Comparison of ENCODE assay signal across 8 cellular contexts in genomic region chr19:55452381-55453325, GRCh38. TPM values are rescaled to one million over a fixed set of nuclear protein-coding genes. Genes with fewer than 3 reads are reported as not detected.
DNase-seq lines count a peak whose midpoint lies in the region; ATAC-seq, FAIRE-seq and TF ChIP-seq lines count a peak whose summit lies in the region.

No MANE protein-coding gene starts in this region.

- H3T11ph ChIP-seq in H9 (ENCODE audit: low read length) = no peak overlapping the region

- no peak overlapping the region for H3K14ac ChIP-seq in H9 (ENCODE audit: insufficient read depth, low read length)

- CTCF ChIA-PET in A673 (lab: Charles Lee) = interaction anchor here (0.6 to 0.7 kb wide), 3 partner anchors 30 to 180 kb away, joined by 3 to 4 read pairs (median 3); no protein-coding TSS in a partner anchor

- POLR2A ChIA-PET in A673 (lab: Charles Lee; ENCODE audit: low non-redundant PET) = interaction anchor here (0.6 kb wide), 1 partner anchor 24 kb away, joined by 4 read pairs; no protein-coding TSS in a partner anchor
- POLR2A ChIA-PET in activated naive CD8-positive, alpha-beta T cell treated with anti-CD3 and anti-CD28 coated beads, Interleukin-2, amount 10 ng/mL, durations not matched to agents 7 days and 5 days (lab: Charles Lee) = no interaction called here

- peak overlapping the region; percentile 86 for H3K4me2 ChIP-seq in H9 (ENCODE audit: insufficient read depth, insufficient read length, low read length)

- no CpG with 5 or more reads among the region's 56 CpGs for WGBS in H9 (ENCODE audit: extremely low coverage, insufficient read length, low lambda C conversion rate)
- WGBS in heart left ventricle, 4 donors = 13 to 17% (median 15%) methylated on average over 52 to 56 of the region's 56 CpGs
- 27 to 31% methylated on average over 42 to 56 of the region's 56 CpGs for WGBS in pancreas, 2 donors

- no peak overlapping the region for H3K9ac ChIP-seq in H9 (ENCODE audit: extremely low read depth, insufficient read length, low read length)

- no peaks in the 10 kb centered on the region; a peak in 1 of 5 replicates for H3K9me3 Mint-ChIP-seq in H9
- H3K9me3 Mint-ChIP-seq in activated naive CD8-positive, alpha-beta T cell treated with anti-CD3 and anti-CD28 coated beads, Interleukin-2, amount 10 ng/mL, durations not matched to agents 7 days and 5 days = no peaks in the 10 kb centered on the region

- H3K18ac ChIP-seq in H9 (ENCODE audit: insufficient read length, low read depth, low read length) = no peak overlapping the region

- H2BK15ac ChIP-seq in H9 (ENCODE audit: low read depth, low read length) = no peak overlapping the region

- no peak overlapping the region for H3K27ac ChIP-seq in A673 (ENCODE audit: low read depth, low read length, poor library complexity, severe bottlenecking)
- H3K27ac ChIP-seq in H9 (ENCODE audit: insufficient read length, low read depth, low read length) = no peak overlapping the region
- H3K27ac ChIP-seq in heart left ventricle = no peak overlapping the region
- no peak overlapping the region for H3K27ac ChIP-seq in pancreas

- H3K4me1 ChIP-seq in A673 (ENCODE audit: insufficient read depth, low read length, poor library complexity, severe bottlenecking) = peaks cover 12% of the 10 kb centered on the region
- H3K4me1 ChIP-seq in H9 (ENCODE audit: insufficient read depth, low read length) = no peaks in the 10 kb centered on the region
- H3K4me1 ChIP-seq in heart left ventricle = peaks cover 0 to 25% (median 11%) of the 10 kb centered on the region in 12 donors
- H3K4me1 ChIP-seq in pancreas = peaks cover 0 to 4% (median 0%) of the 10 kb centered on the region in 3 donors

- no peak overlapping the region for H3K4ac ChIP-seq in H9 (ENCODE audit: low read depth, low read length)

- peaks cover 3 to 14% of the 10 kb centered on the region in 2 experiments; a peak in 3 of 4 replicates for H3K4me1 Mint-ChIP-seq in H9
- H3K4me1 Mint-ChIP-seq in activated naive CD8-positive, alpha-beta T cell treated with anti-CD3 and anti-CD28 coated beads, Interleukin-2, amount 10 ng/mL, durations not matched to agents 7 days and 5 days = peaks cover 4% of the 10 kb centered on the region

- H2BK120ac ChIP-seq in H9 (ENCODE audit: low read depth, low read length, poor library complexity, severe bottlenecking) = no peak overlapping the region

- TF ChIP-seq CTCF in A673 (conservative IDR thresholded peaks at IDR 0.05; ENCODE audit: low read depth, low read length) (no peak), H9 (conservative IDR thresholded peaks at IDR 0.05) (no peak), heart left ventricle (IDR thresholded peaks at IDR 0.05) (peak in 2 of 12 donors; percentile 10 to 22), pancreas (IDR thresholded peaks at IDR 0.05) (no peak)

- H3K36me3 ChIP-seq in A673 (ENCODE audit: insufficient read depth, low read length, poor library complexity, severe bottlenecking) = no peaks in the 10 kb centered on the region
- peaks cover 0 to 16% (median 7%) of the 10 kb centered on the region in 9 donors for H3K36me3 ChIP-seq in heart left ventricle
- no peaks in the 10 kb centered on the region for H3K36me3 ChIP-seq in pancreas

- no peak for FAIRE-seq in pancreas (lab: Jason Lieb, UNC)

- no peak overlapping the region for H3K56ac ChIP-seq in H9 (ENCODE audit: insufficient read length, low read depth, low read length)

- H3K23ac ChIP-seq in H9 (ENCODE audit: insufficient read length, low read depth, low read length) = no peak overlapping the region

- H2BK20ac ChIP-seq in H9 (ENCODE audit: low read depth, low read length, poor library complexity, severe bottlenecking) = no peak overlapping the region

- peak overlapping the region; percentile 46 for H3K4me3 ChIP-seq in A673 (ENCODE audit: low read depth, low read length, poor library complexity, severe bottlenecking)
- H3K4me3 ChIP-seq in heart left ventricle = peak overlapping the region in 3 of 12 donors; percentile 8 to 29 (median 21)
- H3K4me3 ChIP-seq in pancreas = no peak overlapping the region

- H2BK12ac ChIP-seq in H9 (ENCODE audit: insufficient read length, low read depth, low read length) = no peak overlapping the region

- H3K4me3 Mint-ChIP-seq in H9 = peak overlapping the region; percentile 39 to 87
- no peak overlapping the region for H3K4me3 Mint-ChIP-seq in activated naive CD8-positive, alpha-beta T cell treated with anti-CD3 and anti-CD28 coated beads, Interleukin-2, amount 10 ng/mL, durations not matched to agents 7 days and 5 days

- H4K20me1 ChIP-seq in H9 (ENCODE audit: control insufficient read depth, insufficient read depth, insufficient read length) = no peaks in the 10 kb centered on the region

- ATAC-seq in activated naive CD8-positive, alpha-beta T cell treated with anti-CD3 and anti-CD28 coated beads, Interleukin-2, amount 10 ng/mL, durations not matched to agents 7 days and 5 days (ENCODE audit: low read depth) = peak; percentile 18
- ATAC-seq in heart left ventricle (peak; percentile 47 to 89 (median 78)), pancreas (peak; percentile 39 to 81 (median 76)), HG03439 (IDR thresholded peaks at IDR 0.05; ENCODE audit: unreplicated experiment) (no peak)

- intact Hi-C loops in A673 (cut with micrococcal nuclease; ENCODE audit: unreplicated experiment) (no loop called here), heart left ventricle (cut with DNase I) (loop anchor here in 1 of 10 donors (10.0 kb wide), 1 partner anchor 308 kb away; the partner anchor contains the start of gene TNNT1), pancreas (cut with DNase I) (no loop called here)

- peaks cover 27% of the 10 kb centered on the region for H3K27me3 Mint-ChIP-seq in H9 (ENCODE audit: low read depth)
- peaks cover 25% of the 10 kb centered on the region for H3K27me3 Mint-ChIP-seq in activated naive CD8-positive, alpha-beta T cell treated with anti-CD3 and anti-CD28 coated beads, Interleukin-2, amount 10 ng/mL, durations not matched to agents 7 days and 5 days

- no peak for TF ChIP-seq POLR2A in heart left ventricle (IDR thresholded peaks at IDR 0.05)

- DNase-seq in A673 (ENCODE audit: low spot score) (peak; percentile 97), H9 (peak; percentile 93), NCI-H82 (lab: John Stamatoyannopoulos, UW) (peak; percentile 97), heart left ventricle (peak; percentile 65 to 85 (median 72)), pancreas (peak in 4 of 6 donors; percentile 47 to 68 (median 61)), HPDE6-E6E7 (ENCODE audit: extremely low spot score) (no peak)
- DNase-seq in activated naive CD8-positive, alpha-beta T cell treated with anti-CD3 and anti-CD28 coated beads, Interleukin-2, amount 10 ng/mL, durations not matched to agents 7 days and 5 days = no peak

- no peak overlapping the region for H4K8ac ChIP-seq in H9 (replicated peaks; ENCODE audit: insufficient read length, low read depth, low read length)

- H3K9me3 ChIP-seq in A673 (ENCODE audit: low read depth, low read length, poor library complexity, severe bottlenecking) = no peaks in the 10 kb centered on the region
- H3K9me3 ChIP-seq in H9 (ENCODE audit: control insufficient read depth, low read depth, low read length) = no peaks in the 10 kb centered on the region
- H3K9me3 ChIP-seq in heart left ventricle = no peaks in the 10 kb centered on the region
- H3K9me3 ChIP-seq in pancreas = no peaks in the 10 kb centered on the region

- no peak overlapping the region for H2AFZ ChIP-seq in H9 (ENCODE audit: low read length)

- H3K36me3 Mint-ChIP-seq in H9 (ENCODE audit: insufficient read depth in 1 of 3, low read depth in 3 of 3) = peaks cover 13 to 18% (median 16%) of the 10 kb centered on the region in 3 experiments; a peak in 5 of 7 replicates
- H3K36me3 Mint-ChIP-seq in activated naive CD8-positive, alpha-beta T cell treated with anti-CD3 and anti-CD28 coated beads, Interleukin-2, amount 10 ng/mL, durations not matched to agents 7 days and 5 days = peaks cover 8% of the 10 kb centered on the region

- H3K27me3 ChIP-seq in A673 (replicated peaks; ENCODE audit: insufficient read depth, low read depth, low read length, poor library complexity) = peaks cover 22% of the 10 kb centered on the region
- peaks cover 27% of the 10 kb centered on the region; the same call in 1 of the 2 replicates for H3K27me3 ChIP-seq in H9 (ENCODE audit: insufficient read depth, low read length)
- peaks cover 14 to 35% (median 21%) of the 10 kb centered on the region in 9 donors for H3K27me3 ChIP-seq in heart left ventricle
- peaks cover 0 to 3% (median 0%) of the 10 kb centered on the region in 4 donors for H3K27me3 ChIP-seq in pancreas

- no peaks in the 10 kb centered on the region for H3K79me2 ChIP-seq in H9 (ENCODE audit: insufficient read depth, low read length)

- no peak overlapping the region for H4K91ac ChIP-seq in H9 (ENCODE audit: insufficient read length, low read depth, low read length)

- H3K23me2 ChIP-seq in H9 (ENCODE audit: insufficient read length, low read depth, low read length, poor library complexity, severe bottlenecking) = peaks cover 4% of the 10 kb centered on the region

- H2AK5ac ChIP-seq in H9 (ENCODE audit: insufficient read length, low read length) = no peak overlapping the region

- no TSS peak for BruUV-seq in A673 (replicated peaks; lab: Mats Ljungman, UMichigan)

- H2BK5ac ChIP-seq in H9 (ENCODE audit: insufficient read length, low read length) = no peak overlapping the region

- peak overlapping the region in 1 of 3 experiments; percentile 27; a peak in 1 of 7 replicates for H3K27ac Mint-ChIP-seq in H9
- H3K27ac Mint-ChIP-seq in activated naive CD8-positive, alpha-beta T cell treated with anti-CD3 and anti-CD28 coated beads, Interleukin-2, amount 10 ng/mL, durations not matched to agents 7 days and 5 days = no peak overlapping the region

- H3K79me1 ChIP-seq in H9 (ENCODE audit: insufficient read depth, low read depth, low read length, poor library complexity, severe bottlenecking) = no peaks in the 10 kb centered on the region

- H4K5ac ChIP-seq in H9 (ENCODE audit: insufficient read length, low read depth, low read length) = no peak overlapping the region

RNA-seq across cellular contexts. Expression of gene ISOC2, which starts 8.8 kb away (rescaled TPM):
- total RNA-seq in A673 (2021) (33.2 and 40.6 TPM in 2 replicates), H9 (2021) (68.2 and 72.2 TPM in 2 replicates), heart left ventricle (100 to 1,000 TPM in 1 of 9 donors, 10 to 100 TPM in 8; 36.9 to 102 (median 48.8) TPM), pancreas (10 to 100 TPM; 13.0 to 23.9 (median 20.9) TPM)
- total RNA-seq in activated naive CD8-positive, alpha-beta T cell treated with anti-CD3 and anti-CD28 coated beads, Interleukin-2, amount 10 ng/mL, durations not matched to agents 7 days and 5 days = 10 to 100 TPM; 13.7 to 16.8 TPM
- polyA plus RNA-seq in heart left ventricle (10 to 100 TPM; 86.8 to 94.9 TPM), pancreas (10 to 100 TPM; 38.3 to 43.9 TPM)

RNA-seq across cellular contexts. Expression of gene SHISA7, which starts 9.6 kb away (rescaled TPM):
- 0.21 and 0.26 TPM in 2 replicates for total RNA-seq in A673 (2021)
- total RNA-seq in H9 (2021) = 0.31 TPM in 2 replicates
- total RNA-seq in activated naive CD8-positive, alpha-beta T cell treated with anti-CD3 and anti-CD28 coated beads, Interleukin-2, amount 10 ng/mL, durations not matched to agents 7 days and 5 days = not detected
- not detected for total RNA-seq in heart left ventricle
- polyA plus RNA-seq in heart left ventricle = not detected
- total RNA-seq in pancreas = under 1 TPM in 3 of 6 donors, not detected in 3; 0.05 to 0.16 (median 0.06) TPM
- polyA plus RNA-seq in pancreas = under 1 TPM; 0.04 to 0.33 TPM

RNA-seq across cellular contexts. Expression of gene C19orf85, which starts 11.9 kb away (rescaled TPM):
- total RNA-seq in A673 (2021) = not detected in 2 replicates
- total RNA-seq in H9 (2021) = 1.2 and 2.1 TPM in 2 replicates
- not detected for total RNA-seq in activated naive CD8-positive, alpha-beta T cell treated with anti-CD3 and anti-CD28 coated beads, Interleukin-2, amount 10 ng/mL, durations not matched to agents 7 days and 5 days
- total RNA-seq in heart left ventricle = not detected
- polyA plus RNA-seq in heart left ventricle = not detected
- not detected for total RNA-seq in pancreas
- polyA plus RNA-seq in pancreas = not detected

RNA-seq across cellular contexts. Expression of gene ZNF628, which starts 23.8 kb away (rescaled TPM):
- total RNA-seq in A673 (2021) = 11.9 and 16.7 TPM in 2 replicates
- total RNA-seq in H9 (2021) = 16.5 and 16.6 TPM in 2 replicates
- total RNA-seq in activated naive CD8-positive, alpha-beta T cell treated with anti-CD3 and anti-CD28 coated beads, Interleukin-2, amount 10 ng/mL, durations not matched to agents 7 days and 5 days = 10 to 100 TPM in 1 of 2 experiments, 1 to 10 TPM in 1; 9.4 to 11.5 TPM
- 10 to 100 TPM in 1 of 9 donors, 1 to 10 TPM in 8; 2.3 to 10.3 (median 4.6) TPM for total RNA-seq in heart left ventricle
- 1 to 10 TPM; 5.4 to 7.9 TPM for polyA plus RNA-seq in heart left ventricle
- total RNA-seq in pancreas = 1 to 10 TPM; 3.4 to 6.2 (median 4.1) TPM
- 1 to 10 TPM; 2.6 to 7.8 TPM for polyA plus RNA-seq in pancreas

RNA-seq across cellular contexts. Expression of gene NAT14, which starts 32.3 kb away (rescaled TPM):
- total RNA-seq in A673 (2021) (55.1 and 66.0 TPM in 2 replicates), H9 (2021) (48.7 and 51.2 TPM in 2 replicates), heart left ventricle (10 to 100 TPM in 1 of 9 donors, 1 to 10 TPM in 8; 2.9 to 10.4 (median 6.7) TPM), pancreas (10 to 100 TPM in 1 of 6 donors, 1 to 10 TPM in 5; 5.8 to 10.1 (median 7.5) TPM)
- 10 to 100 TPM; 14.5 to 15.0 TPM for total RNA-seq in activated naive CD8-positive, alpha-beta T cell treated with anti-CD3 and anti-CD28 coated beads, Interleukin-2, amount 10 ng/mL, durations not matched to agents 7 days and 5 days
- polyA plus RNA-seq in heart left ventricle (1 to 10 TPM; 7.3 to 9.2 TPM), pancreas (10 to 100 TPM; 27.9 to 32.4 TPM)

Comparison
In these comparisons a context has a peak if more than half of its experiments do, and no peak if none do; other contexts are left out.
1. DNase-seq: peak in A673 (single experiment), H9 (single experiment), NCI-H82 (single experiment), heart left ventricle (5 of 5) and pancreas (4 of 6); none in activated naive CD8-positive, alpha-beta T cell treated with anti-CD3 and anti-CD28 coated beads, Interleukin-2, amount 10 ng/mL, durations not matched to agents 7 days and 5 days (single experiment) and HPDE6-E6E7 (single experiment).